ENCODE assay signal across 2 cellular contexts in the genomic region with DNA sequence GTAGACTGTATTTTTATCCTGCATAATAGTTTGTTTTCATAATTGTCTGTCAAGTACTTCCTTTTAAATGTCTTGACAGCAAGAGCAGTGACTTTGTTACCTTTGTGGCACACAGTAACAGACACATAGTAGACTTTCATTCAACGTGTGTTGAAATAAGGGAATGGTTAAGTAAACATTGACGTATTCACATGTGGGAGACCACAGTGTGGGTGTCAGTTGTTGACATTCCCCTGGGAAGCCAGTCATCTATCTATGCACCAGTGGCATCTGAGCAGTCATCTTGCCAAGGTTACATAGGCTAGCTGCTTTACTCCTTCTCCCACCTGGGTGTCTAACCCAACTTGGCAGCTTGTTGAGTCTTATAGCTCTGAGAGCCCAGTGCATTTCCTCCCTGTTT.
TF ChIP-seq lines count a peak whose summit lies in the region.

No MANE protein-coding gene starts in this region.

TF ChIP-seq in SK-N-SH, 30 proteins besides CTCF, POLR2A, EP300 and RAD21 (continued from another document):
- TF ChIP-seq, protein P1, sequence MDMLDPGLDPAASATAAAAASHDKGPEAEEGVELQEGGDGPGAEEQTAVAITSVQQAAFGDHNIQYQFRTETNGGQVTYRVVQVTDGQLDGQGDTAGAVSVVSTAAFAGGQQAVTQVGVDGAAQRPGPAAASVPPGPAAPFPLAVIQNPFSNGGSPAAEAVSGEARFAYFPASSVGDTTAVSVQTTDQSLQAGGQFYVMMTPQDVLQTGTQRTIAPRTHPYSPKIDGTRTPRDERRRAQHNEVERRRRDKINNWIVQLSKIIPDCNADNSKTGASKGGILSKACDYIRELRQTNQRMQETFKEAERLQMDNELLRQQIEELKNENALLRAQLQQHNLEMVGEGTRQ (IDR thresholded peaks at IDR 0.05; ENCODE audit: borderline replicate concordance, low read depth, low read length) = no peak
- TF ChIP-seq, protein P2, sequence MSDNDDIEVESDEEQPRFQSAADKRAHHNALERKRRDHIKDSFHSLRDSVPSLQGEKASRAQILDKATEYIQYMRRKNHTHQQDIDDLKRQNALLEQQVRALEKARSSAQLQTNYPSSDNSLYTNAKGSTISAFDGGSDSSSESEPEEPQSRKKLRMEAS (IDR thresholded peaks at IDR 0.05; ENCODE audit: low read depth) = no peak

TF ChIP-seq in SK-N-SH treated with all-trans-retinoic acid at 6 μM for 48 hours, 23 proteins besides CTCF, POLR2A, EP300 and RAD21 (continued from another document):
- TF ChIP-seq ARNTL (CRISPR knock-in tag; IDR thresholded peaks at IDR 0.05; ENCODE audit: borderline replicate concordance, low read depth) (no peak), TCF4 (CRISPR knock-in tag; IDR thresholded peaks at IDR 0.05; ENCODE audit: borderline replicate concordance) (no peak), OSR1 (CRISPR knock-in tag; IDR thresholded peaks at IDR 0.05) (no peak), CSDC2 (CRISPR knock-in tag; IDR thresholded peaks at IDR 0.05) (no peak), ZFP30 (CRISPR knock-in tag; IDR thresholded peaks at IDR 0.05) (no peak), SNAI2 (CRISPR knock-in tag; IDR thresholded peaks at IDR 0.05) (no peak)
- TF ChIP-seq, protein P3, sequence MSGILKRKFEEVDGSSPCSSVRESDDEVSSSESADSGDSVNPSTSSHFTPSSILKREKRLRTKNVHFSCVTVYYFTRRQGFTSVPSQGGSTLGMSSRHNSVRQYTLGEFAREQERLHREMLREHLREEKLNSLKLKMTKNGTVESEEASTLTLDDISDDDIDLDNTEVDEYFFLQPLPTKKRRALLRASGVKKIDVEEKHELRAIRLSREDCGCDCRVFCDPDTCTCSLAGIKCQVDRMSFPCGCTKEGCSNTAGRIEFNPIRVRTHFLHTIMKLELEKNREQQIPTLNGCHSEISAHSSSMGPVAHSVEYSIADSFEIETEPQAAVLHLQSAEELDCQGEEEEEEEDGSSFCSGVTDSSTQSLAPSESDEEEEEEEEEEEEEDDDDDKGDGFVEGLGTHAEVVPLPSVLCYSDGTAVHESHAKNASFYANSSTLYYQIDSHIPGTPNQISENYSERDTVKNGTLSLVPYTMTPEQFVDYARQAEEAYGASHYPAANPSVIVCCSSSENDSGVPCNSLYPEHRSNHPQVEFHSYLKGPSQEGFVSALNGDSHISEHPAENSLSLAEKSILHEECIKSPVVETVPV (CRISPR knock-in tag; IDR thresholded peaks at IDR 0.05) = no peak
TF ChIP-seq in SK-N-SH treated with all-trans-retinoic acid at 6 μM for 48 hours: peak in this region for 0.
